23 cellular contexts compared by ENCODE assay signal in the genomic region with DNA sequence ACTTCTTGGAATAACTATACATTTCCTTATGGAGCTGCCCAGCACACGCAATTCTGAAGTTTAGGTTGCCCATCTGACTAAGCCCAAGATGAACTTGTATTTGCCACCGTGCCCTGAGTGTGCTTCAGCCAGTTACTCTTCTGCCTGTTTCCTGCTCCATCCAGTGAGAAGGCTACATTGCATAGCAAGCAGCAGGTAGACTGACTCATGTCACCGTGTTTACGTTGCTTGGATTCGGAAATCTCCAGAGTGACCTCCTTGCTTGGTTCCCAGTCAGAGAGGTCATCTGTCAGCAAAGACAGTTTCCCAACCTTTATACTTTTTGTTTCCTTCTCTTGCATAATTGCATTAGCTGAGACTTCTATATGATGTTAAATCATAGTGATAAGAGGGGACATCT. TPM values are rescaled to one million over a fixed set of nuclear protein-coding genes. Genes with fewer than 3 reads are reported as not detected.
DNase-seq lines count a peak whose midpoint lies in the region; ATAC-seq and TF ChIP-seq lines count a peak whose summit lies in the region.
"Had no signal": no experiment of that assay in that cellular context is flagged by ENCODE, and none has a peak within 500 bp of the region (broad histone marks: within the 10 kb centered on the region; RNA-seq: fewer than 3 reads in every experiment).

No MANE protein-coding gene starts in this region.

- DNase-seq in CD14-positive monocyte (ENCODE audit: low spot score) = no peak
- DNase-seq in CD4-positive, alpha-beta memory T cell = no peak
- DNase-seq in activated T-helper 2 cell treated with anti-CD3 and anti-CD28 coated beads, Interferon-gamma antibody, Interleukin-2, Interleukin-4, amounts not matched to agents 10 μg/mL and 5 μg/mL and 100 μg/mL, durations not matched to agents 14 hours and 24 hours and 36 hours (ENCODE audit: low spot score) = no peak
- no peak for DNase-seq in memory B cell (ENCODE audit: low spot score in 2 of 2)
- DNase-seq in GM10266 (ENCODE audit: extremely low spot score) = no peak
- no peak for DNase-seq in foreskin fibroblast
- DNase-seq in NCI-H345 (lab: John Stamatoyannopoulos, UW) = no peak
- DNase-seq: activated CD4-positive, alpha-beta T cell treated with anti-CD3 and anti-CD28 coated beads, Interleukin-2, amount 10 ng/mL, durations not matched to agents 24 days and 14 days; activated gamma-delta T cell treated with Interleukin-2 at 50 U/mL for 16 hours; DMS79; GOT3; hypothalamus; MV-4-11; NCI-H524 treated with DMSO at 0.1 percent for 48 hours; sigmoid colon; stimulated activated CD4-positive, alpha-beta T cell treated with anti-CD3 and anti-CD28 coated beads, Interleukin-15, amount 100 ng/mL, for 24 hours; transverse colon had no signal

- no peaks in the 10 kb centered on the region for H3K9me3 ChIP-seq in CD4-positive, alpha-beta memory T cell (ENCODE audit: control insufficient read depth in 1 of 2, low read length in 2 of 2)
- H3K9me3 ChIP-seq: gastroesophageal sphincter, sigmoid colon, SJSA1, transverse colon had no signal

- peaks cover 39% of the 10 kb centered on the region for H3K4me1 Mint-ChIP-seq in CD14-positive monocyte
- peaks cover 56 to 90% (median 73%) of the 10 kb centered on the region in 4 donors for H3K4me1 Mint-ChIP-seq in CD4-positive, alpha-beta memory T cell
- H3K4me1 Mint-ChIP-seq in activated T-helper 2 cell treated with anti-CD3 and anti-CD28 coated beads, Interferon-gamma antibody, Interleukin-2, Interleukin-4, amounts not matched to agents 10 μg/mL and 5 μg/mL and 100 μg/mL, durations not matched to agents 14 hours and 24 hours and 36 hours (ENCODE audit: low read depth) = peaks cover 41% of the 10 kb centered on the region
- H3K4me1 Mint-ChIP-seq in memory B cell = peaks cover 37% of the 10 kb centered on the region
- H3K4me1 Mint-ChIP-seq: neural crest cell had no signal

- CTCF ChIA-PET in CD4-positive, alpha-beta memory T cell (lab: Charles Lee; ENCODE audit: partially characterized antibody) = no interaction called here

- intact Hi-C loops in CD14-positive monocyte (cut with micrococcal nuclease) = no loop called here
- intact Hi-C loops in CD4-positive, alpha-beta memory T cell (cut with micrococcal nuclease) = no loop called here
- intact Hi-C loops in activated T-helper 2 cell treated with anti-CD3 and anti-CD28 coated beads, Interferon-gamma antibody, Interleukin-2, Interleukin-4, amounts not matched to agents 10 μg/mL and 5 μg/mL and 100 μg/mL, durations not matched to agents 14 hours and 24 hours and 36 hours (cut with micrococcal nuclease) = no loop called here

- no peak overlapping the region for H3K4me3 Mint-ChIP-seq in CD14-positive monocyte
- H3K4me3 Mint-ChIP-seq in CD4-positive, alpha-beta memory T cell = peak overlapping the region in 3 of 8 donors; percentile 17 to 33 (median 23)
- H3K4me3 Mint-ChIP-seq in activated T-helper 2 cell treated with anti-CD3 and anti-CD28 coated beads, Interferon-gamma antibody, Interleukin-2, Interleukin-4, amounts not matched to agents 10 μg/mL and 5 μg/mL and 100 μg/mL, durations not matched to agents 14 hours and 24 hours and 36 hours (ENCODE audit: low read depth) = no peak overlapping the region
- H3K4me3 Mint-ChIP-seq in memory B cell = no peak overlapping the region
- H3K4me3 Mint-ChIP-seq: activated CD4-positive, alpha-beta T cell treated with anti-CD3 and anti-CD28 coated beads, Interleukin-2, amount 10 ng/mL, durations not matched to agents 24 days and 14 days; neural crest cell had no signal

- H3K4me3 ChIP-seq in CD4-positive, alpha-beta memory T cell (ENCODE audit: low read length in 2 of 2) = no peak overlapping the region
- no peak overlapping the region for H3K4me3 ChIP-seq in foreskin fibroblast (ENCODE audit: low read depth in 1 of 2, low read length in 2 of 2)
- H3K4me3 ChIP-seq: gastroesophageal sphincter, sigmoid colon, SJSA1, transverse colon had no signal

- peak overlapping the region; percentile 3 for H3K27ac ChIP-seq in CD4-positive, alpha-beta memory T cell (ENCODE audit: low read depth, low read length)
- H3K27ac ChIP-seq: gastroesophageal sphincter, KMS-11, sigmoid colon, SJSA1, transverse colon had no signal

- H3K9me3 Mint-ChIP-seq in CD14-positive monocyte (no peaks in the 10 kb centered on the region), memory B cell (no peaks in the 10 kb centered on the region)
- peaks cover 0 to 2% (median 0%) of the 10 kb centered on the region in 8 donors for H3K9me3 Mint-ChIP-seq in CD4-positive, alpha-beta memory T cell
- H3K9me3 Mint-ChIP-seq in activated T-helper 2 cell treated with anti-CD3 and anti-CD28 coated beads, Interferon-gamma antibody, Interleukin-2, Interleukin-4, amounts not matched to agents 10 μg/mL and 5 μg/mL and 100 μg/mL, durations not matched to agents 14 hours and 24 hours and 36 hours = no peaks in the 10 kb centered on the region
- H3K9me3 Mint-ChIP-seq: activated CD4-positive, alpha-beta T cell treated with anti-CD3 and anti-CD28 coated beads, Interleukin-2, amount 10 ng/mL, durations not matched to agents 24 days and 14 days; neural crest cell had no signal

- POLR2A ChIA-PET in CD4-positive, alpha-beta memory T cell (lab: Charles Lee; ENCODE audit: partially characterized antibody) = interaction anchor here (1.0 kb wide), 1 partner anchor 57 kb away, joined by 3 read pairs; no protein-coding TSS in a partner anchor

- H3K36me3 ChIP-seq in CD4-positive, alpha-beta memory T cell (ENCODE audit: insufficient read depth, low read length) = peaks cover 25% of the 10 kb centered on the region
- H3K36me3 ChIP-seq: transverse colon had no signal

- ATAC-seq in memory B cell (ENCODE audit: low read depth) (no peak), GM18867 (IDR thresholded peaks at IDR 0.05; ENCODE audit: unreplicated experiment) (no peak)
- ATAC-seq: gastroesophageal sphincter had no signal

- H3K36me3 Mint-ChIP-seq in CD14-positive monocyte (peaks cover 55 to 76% of the 10 kb centered on the region in 2 donors), memory B cell (peaks cover 33% of the 10 kb centered on the region)
- peaks cover 37 to 65% of the 10 kb centered on the region in 2 donors for H3K36me3 Mint-ChIP-seq in CD4-positive, alpha-beta memory T cell
- peaks cover 76% of the 10 kb centered on the region for H3K36me3 Mint-ChIP-seq in activated T-helper 2 cell treated with anti-CD3 and anti-CD28 coated beads, Interferon-gamma antibody, Interleukin-2, Interleukin-4, amounts not matched to agents 10 μg/mL and 5 μg/mL and 100 μg/mL, durations not matched to agents 14 hours and 24 hours and 36 hours (ENCODE audit: low read depth)

- TF ChIP-seq CTCF in CD14-positive monocyte (IDR thresholded peaks at IDR 0.05) = no peak
- TF ChIP-seq CTCF in GM10266 (IDR thresholded peaks at IDR 0.05; ENCODE audit: control insufficient read depth, insufficient read depth, low read depth, missing control alignments) = no peak
- no peak for TF ChIP-seq CTCF in foreskin fibroblast (IDR thresholded peaks at IDR 0.05; ENCODE audit: low read depth, low read length)

- H3K27me3 Mint-ChIP-seq in CD14-positive monocyte (ENCODE audit: low read depth in 3 of 3) = no peaks in the 10 kb centered on the region
- H3K27me3 Mint-ChIP-seq in CD4-positive, alpha-beta memory T cell = no peaks in the 10 kb centered on the region
- no peaks in the 10 kb centered on the region for H3K27me3 Mint-ChIP-seq in activated T-helper 2 cell treated with anti-CD3 and anti-CD28 coated beads, Interferon-gamma antibody, Interleukin-2, Interleukin-4, amounts not matched to agents 10 μg/mL and 5 μg/mL and 100 μg/mL, durations not matched to agents 14 hours and 24 hours and 36 hours (ENCODE audit: low read depth)
- no peaks in the 10 kb centered on the region for H3K27me3 Mint-ChIP-seq in memory B cell
- H3K27me3 Mint-ChIP-seq: activated CD4-positive, alpha-beta T cell treated with anti-CD3 and anti-CD28 coated beads, Interleukin-2, amount 10 ng/mL, durations not matched to agents 24 days and 14 days had no signal

- peak overlapping the region in 4 of 7 donors; percentile 45 to 77 (median 62) for H3K27ac Mint-ChIP-seq in CD14-positive monocyte
- H3K27ac Mint-ChIP-seq in CD4-positive, alpha-beta memory T cell = peak overlapping the region; percentile 6 to 71 (median 45)
- H3K27ac Mint-ChIP-seq in activated T-helper 2 cell treated with anti-CD3 and anti-CD28 coated beads, Interferon-gamma antibody, Interleukin-2, Interleukin-4, amounts not matched to agents 10 μg/mL and 5 μg/mL and 100 μg/mL, durations not matched to agents 14 hours and 24 hours and 36 hours = peak overlapping the region; percentile 9
- H3K27ac Mint-ChIP-seq in memory B cell = peak overlapping the region; percentile 29

- no peaks in the 10 kb centered on the region for H3K27me3 ChIP-seq in CD4-positive, alpha-beta memory T cell (ENCODE audit: insufficient read depth, low read length)
- H3K27me3 ChIP-seq: gastroesophageal sphincter, sigmoid colon, SJSA1, transverse colon had no signal

- peaks cover 81% of the 10 kb centered on the region for H3K4me1 ChIP-seq in CD4-positive, alpha-beta memory T cell (ENCODE audit: insufficient read depth, low read length)
- H3K4me1 ChIP-seq: gastroesophageal sphincter, sigmoid colon, transverse colon had no signal

RNA-seq across cellular contexts. Expression of a gene that starts 30.9 kb away (rescaled TPM):
- polyA plus RNA-seq in CD14-positive monocyte = not detected
- total RNA-seq in CD4-positive, alpha-beta memory T cell = not detected
- not detected for polyA plus RNA-seq in CD4-positive, alpha-beta memory T cell
- total RNA-seq in activated T-helper 2 cell treated with anti-CD3 and anti-CD28 coated beads, Interferon-gamma antibody, Interleukin-2, Interleukin-4, amounts not matched to agents 10 μg/mL and 5 μg/mL and 100 μg/mL, durations not matched to agents 14 hours and 24 hours and 36 hours = 0.30 and 0.52 TPM in 2 replicates
- total RNA-seq: T-helper 1 cell treated with Interleukin-12 subunit alpha and Interleukin-12 subunit beta and Interleukin-4 antibody, amounts not matched to agents 30 ng/mL and 1 ng/mL, for 36 hours had no signal

RNA-seq across cellular contexts. Expression of a gene that starts 53.6 kb away (rescaled TPM):
- polyA plus RNA-seq in CD14-positive monocyte = 10 to 100 TPM; 32.7 to 38.4 TPM
- 100 to 1,000 TPM; 103 to 129 TPM for total RNA-seq in CD4-positive, alpha-beta memory T cell
- 10 to 100 TPM; 48.5 to 65.3 TPM for polyA plus RNA-seq in CD4-positive, alpha-beta memory T cell
- 167 and 180 TPM in 2 replicates for total RNA-seq in activated T-helper 2 cell treated with anti-CD3 and anti-CD28 coated beads, Interferon-gamma antibody, Interleukin-2, Interleukin-4, amounts not matched to agents 10 μg/mL and 5 μg/mL and 100 μg/mL, durations not matched to agents 14 hours and 24 hours and 36 hours

RNA-seq across cellular contexts. Expression of a gene that starts 57.9 kb away (rescaled TPM):
- polyA plus RNA-seq in CD14-positive monocyte = 10 to 100 TPM; 38.5 to 51.4 TPM
- total RNA-seq in CD4-positive, alpha-beta memory T cell = 100 to 1,000 TPM; 192 to 200 TPM
- 10 to 100 TPM; 82.1 to 91.9 TPM for polyA plus RNA-seq in CD4-positive, alpha-beta memory T cell
- total RNA-seq in activated T-helper 2 cell treated with anti-CD3 and anti-CD28 coated beads, Interferon-gamma antibody, Interleukin-2, Interleukin-4, amounts not matched to agents 10 μg/mL and 5 μg/mL and 100 μg/mL, durations not matched to agents 14 hours and 24 hours and 36 hours = 61.3 and 61.7 TPM in 2 replicates

Comparison
In these comparisons a context has a peak if more than half of its experiments do, and no peak if none do; other contexts are left out.
1. H3K27ac Mint-ChIP-seq: peak in every context shown above with its lines; median percentile 62 in CD14-positive monocyte; 45 in CD4-positive, alpha-beta memory T cell; 29 in memory B cell; 9 in activated T-helper 2 cell treated with anti-CD3 and anti-CD28 coated beads, Interferon-gamma antibody, Interleukin-2, Interleukin-4, amounts not matched to agents 10 μg/mL and 5 μg/mL and 100 μg/mL, durations not matched to agents 14 hours and 24 hours and 36 hours.